Comparison of ENCODE assay signal across 27 cellular contexts in the genomic region with DNA sequence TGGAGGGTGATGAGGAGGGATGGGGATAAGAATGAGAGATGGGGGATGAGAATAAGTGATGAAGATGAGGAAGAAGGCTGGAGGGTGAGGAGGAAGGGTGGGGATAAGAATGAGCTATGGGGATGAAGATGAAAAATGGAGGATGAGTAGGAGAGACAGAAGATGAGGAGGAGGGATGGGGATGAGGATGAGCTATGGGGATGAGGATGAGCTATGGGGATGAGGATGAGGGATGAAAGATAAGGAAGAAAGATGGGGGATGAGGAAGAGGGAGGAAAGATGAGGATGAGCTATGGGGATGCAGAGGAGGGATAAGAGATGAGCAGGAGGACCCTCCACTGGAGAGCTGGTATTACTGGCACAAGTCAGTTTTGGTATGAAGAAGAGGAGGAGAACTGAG.
"Had no signal": no experiment of that assay in that cellular context is flagged by ENCODE, and none has a peak within 500 bp of the region (broad histone marks: within the 10 kb centered on the region; RNA-seq: fewer than 3 reads in every experiment).

No MANE protein-coding gene starts in this region.

- H3K4me1 ChIP-seq: colonic mucosa, esophagus squamous epithelium, foreskin keratinocyte, gastrocnemius medialis, gastroesophageal sphincter, heart left ventricle, heart right ventricle had no signal

- H3K36me3 ChIP-seq: colonic mucosa, gastrocnemius medialis, gastroesophageal sphincter, heart left ventricle, heart right ventricle had no signal

- H3K9me3 ChIP-seq: colonic mucosa, esophagus squamous epithelium, gastrocnemius medialis, gastroesophageal sphincter, heart left ventricle, heart right ventricle had no signal

- ATAC-seq: effector memory CD8-positive, alpha-beta T cell; esophagus mucosa; foreskin keratinocyte; gastrocnemius medialis; gastroesophageal sphincter; heart left ventricle; heart right ventricle had no signal

- FAIRE-seq: colon, endometrium, endothelial cell of umbilical vein, frontal cortex had no signal

- H3K27me3 ChIP-seq: colonic mucosa, esophagus squamous epithelium, foreskin keratinocyte, gastrocnemius medialis had no signal

- DNase-seq: colonic mucosa; cortex of kidney; dermis blood vessel endothelial cell; dorsolateral prefrontal cortex; effector CD4-positive, alpha-beta T cell; effector CD8-positive, alpha-beta T cell; effector memory CD4-positive, alpha-beta T cell; effector memory CD8-positive, alpha-beta T cell; endodermal cell; erythroblast; esophagus squamous epithelium; foreskin fibroblast; foreskin keratinocyte; foreskin melanocyte; gastrocnemius medialis; glutamatergic neuron; head of caudate nucleus; heart left ventricle; heart right ventricle had no signal

- H3K4me3 ChIP-seq: colonic mucosa, coronary artery, dorsolateral prefrontal cortex, esophagus squamous epithelium, gastrocnemius medialis, gastroesophageal sphincter, heart left ventricle, heart right ventricle had no signal

- H3K27ac ChIP-seq: colonic mucosa, coronary artery, dorsolateral prefrontal cortex, epithelial cell of prostate, esophagus squamous epithelium, foreskin keratinocyte, gastrocnemius medialis, gastroesophageal sphincter, heart left ventricle, heart right ventricle had no signal
